8 cellular contexts compared by ENCODE assay signal in genomic region chrX:131821945-131822622, GRCh38.
A peak's percentile ranks its signal among the peaks of the same experiment; 100 is the strongest.
DNase-seq lines count a peak whose midpoint lies in the region; ATAC-seq lines count a peak whose summit lies in the region.

No MANE protein-coding gene starts in this region.

- H3K4me3 ChIP-seq in trophoblast cell (ENCODE audit: low read depth, low read length): no peak overlapping the region

- no peaks in the 10 kb centered on the region for H3K9me3 ChIP-seq in trophoblast cell (ENCODE audit: insufficient read depth, low read depth, low read length)

- H3K27ac ChIP-seq in trophoblast cell (ENCODE audit: low read depth, low read length): no peak overlapping the region

- no peak overlapping the region for H2BK5ac ChIP-seq in trophoblast cell (ENCODE audit: low read depth, low read length, poor library complexity)

- no peak overlapping the region for H3K14ac ChIP-seq in trophoblast cell (ENCODE audit: low read length)

- peak overlapping the region; percentile 43 for H4K12ac ChIP-seq in trophoblast cell (ENCODE audit: low read depth, low read length)

- peak; percentile 78 for ATAC-seq in GM18909 (IDR thresholded peaks at IDR 0.05; ENCODE audit: poor library complexity, unreplicated experiment)

- H3K27me3 ChIP-seq in trophoblast cell (ENCODE audit: insufficient read depth, low read length): no peaks in the 10 kb centered on the region

- H4K8ac ChIP-seq in trophoblast cell (ENCODE audit: low read depth, low read length): no peak overlapping the region

- H2AK5ac ChIP-seq in trophoblast cell (ENCODE audit: low read length): no peak overlapping the region

- H3K18ac ChIP-seq in trophoblast cell (ENCODE audit: low read length): no peak overlapping the region

- no peaks in the 10 kb centered on the region for H3K79me1 ChIP-seq in trophoblast cell (ENCODE audit: low read length)

- no peak overlapping the region for H2BK120ac ChIP-seq in trophoblast cell (ENCODE audit: insufficient read depth, low read length, poor library complexity)

- no peak overlapping the region for H2AFZ ChIP-seq in trophoblast cell (ENCODE audit: insufficient read depth, low read length, poor library complexity)

- H3K4me1 ChIP-seq in trophoblast cell (ENCODE audit: control insufficient read depth in 1 of 2, insufficient read depth in 2 of 2, low read length in 2 of 2): no peaks in the 10 kb centered on the region

- H2BK12ac ChIP-seq in trophoblast cell (ENCODE audit: low read length): no peak overlapping the region

- no peak overlapping the region for H3K9ac ChIP-seq in trophoblast cell (ENCODE audit: low read length)

- no peak overlapping the region for H4K91ac ChIP-seq in trophoblast cell (ENCODE audit: low read depth, low read length)

- WGBS in trophoblast cell (ENCODE audit: extremely low coverage, insufficient coverage, insufficient read length): no CpG with 5 or more reads among the region's 22 CpGs

- H3K36me3 ChIP-seq in trophoblast cell (ENCODE audit: control insufficient read depth in 1 of 2, insufficient read depth in 2 of 2, low read length in 2 of 2): peaks cover 0 to 4% of the 10 kb centered on the region in 2 experiments

- DNase-seq in HT-29 (ENCODE audit: low spot score) (peak; percentile 69), trophoblast cell (peak in 1 of 2 donors; percentile 82), NCI-H526 (lab: John Stamatoyannopoulos, UW) (no peak), D341Med (ENCODE audit: low spot score) (no peak), NCI-H1694 (lab: John Stamatoyannopoulos, UW) (no peak)
- DNase-seq in central memory CD4-positive, alpha-beta T cell: peak; percentile 88
- DNase-seq in activated CD4-positive, CD25-positive, alpha-beta regulatory T cell (lab: John Stamatoyannopoulos, UW): no peak

- no peak overlapping the region for H3K4ac ChIP-seq in trophoblast cell (ENCODE audit: low read depth, low read length)

- H3K79me2 ChIP-seq in trophoblast cell (ENCODE audit: control insufficient read depth, insufficient read depth, low read length, poor library complexity): no peaks in the 10 kb centered on the region

- H3K4me2 ChIP-seq in trophoblast cell (ENCODE audit: low read length): no peak overlapping the region

- no peak overlapping the region for H3K23ac ChIP-seq in trophoblast cell (ENCODE audit: low read length)

Comparison
In these comparisons a context has a peak if more than half of its experiments do, and no peak if none do; other contexts are left out.
1. DNase-seq: peak in HT-29 (single experiment) and central memory CD4-positive, alpha-beta T cell (single experiment); none in NCI-H526 (0 of 2), D341Med (single experiment), activated CD4-positive, CD25-positive, alpha-beta regulatory T cell (0 of 4) and NCI-H1694 (single experiment).